In genomic region chr14:40219032-40219431, GRCh38 we compare ENCODE assay signal across 21 cellular contexts.
"Had no signal": no experiment of that assay in that cellular context is flagged by ENCODE, and none has a peak within 500 bp of the region (broad histone marks: within the 10 kb centered on the region; RNA-seq: fewer than 3 reads in every experiment).

No MANE protein-coding gene starts in this region.

- H3K27me3 ChIP-seq: brain microvascular endothelial cell, cardiac muscle cell had no signal

- H3K36me3 ChIP-seq: brain microvascular endothelial cell, cardiac muscle cell had no signal

- H2AFZ ChIP-seq: PC-9 had no signal

- H3K4me3 ChIP-seq: cardiac muscle cell, PC-9 had no signal

- H3K9me3 Mint-ChIP-seq: T-cell had no signal

- H3K27ac ChIP-seq: brain microvascular endothelial cell, cardiac muscle cell, PC-9, VCaP had no signal

- H3K27ac Mint-ChIP-seq: activated CD4-positive, alpha-beta memory T cell treated with anti-CD3 and anti-CD28 coated beads, Interleukin-2, amount 10 ng/mL, durations not matched to agents 7 days and 5 days; activated CD4-positive, alpha-beta T cell treated with anti-CD3 and anti-CD28 coated beads for 36 hours; activated naive CD4-positive, alpha-beta T cell treated with anti-CD3 and anti-CD28 coated beads, Interleukin-2, amount 10 ng/mL, durations not matched to agents 7 days and 5 days; activated naive CD8-positive, alpha-beta T cell treated with anti-CD3 and anti-CD28 coated beads for 36 hours; activated T-cell treated with anti-CD3 and anti-CD28 coated beads, Interleukin-2, amount 50 U/mL, for 72 hours; activated T-helper 2 cell treated with anti-CD3 and anti-CD28 coated beads, Interferon-gamma antibody, Interleukin-2, Interleukin-4, amounts not matched to agents 10 μg/mL and 5 μg/mL and 100 μg/mL, durations not matched to agents 14 hours and 24 hours and 36 hours; T-cell had no signal

- H3K36me3 Mint-ChIP-seq: activated naive CD4-positive, alpha-beta T cell treated with anti-CD3 and anti-CD28 coated beads, Interleukin-2, amount 10 ng/mL, durations not matched to agents 7 days and 5 days; activated naive CD8-positive, alpha-beta T cell treated with anti-CD3 and anti-CD28 coated beads for 36 hours; T-cell had no signal

- DNase-seq: activated CD4-positive, alpha-beta memory T cell treated with anti-CD3 and anti-CD28 coated beads, Interleukin-2, amount 10 ng/mL, durations not matched to agents 7 days and 5 days; activated CD4-positive, alpha-beta T cell treated with anti-CD3 and anti-CD28 coated beads for 36 hours; activated CD4-positive, alpha-beta T cell treated with anti-CD3 and anti-CD28 coated beads, Interleukin-2, amount 50 U/mL, for 1 hour; activated gamma-delta T cell treated with Interleukin-2 at 50 U/mL for 16 hours; activated naive CD4-positive, alpha-beta T cell treated with anti-CD3 and anti-CD28 coated beads, Interleukin-2, amount 10 ng/mL, durations not matched to agents 7 days and 5 days; activated naive CD8-positive, alpha-beta T cell treated with anti-CD3 and anti-CD28 coated beads for 36 hours; activated T-cell treated with anti-CD3 and anti-CD28 coated beads for 4 hours; activated T-cell treated with anti-CD3 and anti-CD28 coated beads, Interleukin-2, amount 50 U/mL, for 72 hours; brain microvascular endothelial cell; NCI-H1048; NCI-H226; NCI-H526 treated with DMSO at 0.1 percent for 48 hours; NCI-H82; PC-9; SIG-M5; T-cell; T-helper 2 cell; T1000 had no signal

- H3K4me3 Mint-ChIP-seq: activated CD4-positive, alpha-beta memory T cell treated with anti-CD3 and anti-CD28 coated beads, Interleukin-2, amount 10 ng/mL, durations not matched to agents 7 days and 5 days; activated CD4-positive, alpha-beta T cell treated with anti-CD3 and anti-CD28 coated beads for 36 hours; activated naive CD4-positive, alpha-beta T cell treated with anti-CD3 and anti-CD28 coated beads, Interleukin-2, amount 10 ng/mL, durations not matched to agents 7 days and 5 days; activated naive CD8-positive, alpha-beta T cell treated with anti-CD3 and anti-CD28 coated beads for 36 hours; activated T-cell treated with anti-CD3 and anti-CD28 coated beads, Interleukin-2, amount 50 U/mL, for 72 hours; T-cell had no signal

- H3K4me1 Mint-ChIP-seq: activated CD4-positive, alpha-beta memory T cell treated with anti-CD3 and anti-CD28 coated beads, Interleukin-2, amount 10 ng/mL, durations not matched to agents 7 days and 5 days; activated CD4-positive, alpha-beta T cell treated with anti-CD3 and anti-CD28 coated beads for 36 hours; activated naive CD8-positive, alpha-beta T cell treated with anti-CD3 and anti-CD28 coated beads for 36 hours had no signal

- H3K4me2 ChIP-seq: PC-9 had no signal

- H3K27me3 Mint-ChIP-seq: activated CD4-positive, alpha-beta memory T cell treated with anti-CD3 and anti-CD28 coated beads, Interleukin-2, amount 10 ng/mL, durations not matched to agents 7 days and 5 days; activated CD4-positive, alpha-beta T cell treated with anti-CD3 and anti-CD28 coated beads for 36 hours; activated naive CD4-positive, alpha-beta T cell treated with anti-CD3 and anti-CD28 coated beads, Interleukin-2, amount 10 ng/mL, durations not matched to agents 7 days and 5 days; activated naive CD8-positive, alpha-beta T cell treated with anti-CD3 and anti-CD28 coated beads for 36 hours; T-cell had no signal
